ENCODE assay signal across 19 cellular contexts in the genomic region with DNA sequence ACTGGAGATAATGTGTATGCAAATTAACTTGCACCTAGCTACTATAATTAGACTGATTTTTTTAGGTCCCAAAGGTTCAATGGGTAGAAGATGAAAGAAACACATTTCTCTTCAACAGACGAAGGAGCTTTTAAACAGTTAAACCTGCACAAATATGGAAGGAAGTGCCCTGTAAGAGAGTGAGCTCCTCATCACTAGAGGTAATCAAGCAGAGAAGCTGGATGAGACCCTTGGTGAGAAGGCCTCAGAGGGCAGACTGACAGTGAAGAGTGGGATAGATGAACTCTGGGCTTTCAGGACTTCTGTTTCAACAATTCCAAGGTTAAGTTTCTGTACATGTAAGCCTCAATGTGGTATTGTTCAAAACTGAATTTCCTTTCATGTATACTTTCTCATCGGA. TPM values are rescaled to one million over a fixed set of nuclear protein-coding genes. Genes with fewer than 3 reads are reported as not detected.
"Had no signal": no experiment of that assay in that cellular context is flagged by ENCODE, and none has a peak within 500 bp of the region (broad histone marks: within the 10 kb centered on the region; RNA-seq: fewer than 3 reads in every experiment).

No MANE protein-coding gene starts in this region.

- H3K4me1 Mint-ChIP-seq: activated naive CD8-positive, alpha-beta T cell treated with anti-CD3 and anti-CD28 coated beads for 36 hours; immature natural killer cell; memory B cell had no signal

- H3K27me3 Mint-ChIP-seq: type B pancreatic cell had no signal

- H3K4me3 Mint-ChIP-seq: activated CD4-positive, alpha-beta T cell treated with anti-CD3 and anti-CD28 coated beads, Interleukin-2, amount 10 ng/mL, durations not matched to agents 24 days and 14 days; activated naive CD8-positive, alpha-beta T cell treated with anti-CD3 and anti-CD28 coated beads for 36 hours; immature natural killer cell; memory B cell; naive thymus-derived CD4-positive, alpha-beta T cell; type B pancreatic cell had no signal

- DNase-seq: activated CD4-positive, alpha-beta T cell treated with anti-CD3 and anti-CD28 coated beads, Interleukin-2, amount 10 ng/mL, durations not matched to agents 24 days and 14 days; activated CD4-positive, CD25-positive, alpha-beta regulatory T cell; activated CD8-positive, alpha-beta memory T cell treated with anti-CD3 and anti-CD28 coated beads for 24 hours; activated naive CD8-positive, alpha-beta T cell treated with anti-CD3 and anti-CD28 coated beads for 36 hours; amygdala; glutamatergic neuron; immature natural killer cell; left colon; naive thymus-derived CD4-positive, alpha-beta T cell; pancreas; SJCRH30; stimulated activated CD4-positive, alpha-beta T cell treated with anti-CD3 and anti-CD28 coated beads, Interleukin-4, amount 100 ng/mL, for 24 hours; stimulated activated naive CD4-positive, alpha-beta T cell; T-helper 2 cell had no signal

- H3K9me3 Mint-ChIP-seq: activated CD4-positive, alpha-beta T cell treated with anti-CD3 and anti-CD28 coated beads, Interleukin-2, amount 10 ng/mL, durations not matched to agents 24 days and 14 days; activated naive CD8-positive, alpha-beta T cell treated with anti-CD3 and anti-CD28 coated beads for 36 hours; immature natural killer cell; memory B cell; naive thymus-derived CD4-positive, alpha-beta T cell; type B pancreatic cell had no signal

- H3K36me3 Mint-ChIP-seq: activated naive CD8-positive, alpha-beta T cell treated with anti-CD3 and anti-CD28 coated beads for 36 hours; immature natural killer cell; memory B cell; naive thymus-derived CD4-positive, alpha-beta T cell; type B pancreatic cell had no signal

- H3K36me3 ChIP-seq: esophagus muscularis mucosa, pancreas, SJCRH30 had no signal

- H3K4me3 ChIP-seq: esophagus muscularis mucosa, mucosa of descending colon, pancreas, SJCRH30, skin epidermis had no signal

- H3K27ac Mint-ChIP-seq: activated CD4-positive, alpha-beta T cell treated with anti-CD3 and anti-CD28 coated beads, Interleukin-2, amount 10 ng/mL, durations not matched to agents 24 days and 14 days; activated naive CD8-positive, alpha-beta T cell treated with anti-CD3 and anti-CD28 coated beads for 36 hours; immature natural killer cell; memory B cell; naive thymus-derived CD4-positive, alpha-beta T cell had no signal

- H3K9me3 ChIP-seq: esophagus muscularis mucosa, mucosa of descending colon, pancreas, SJCRH30 had no signal

- H3K27ac ChIP-seq: SJCRH30 had no signal

- ATAC-seq: left colon; mucosa of descending colon; naive thymus-derived CD4-positive, alpha-beta T cell had no signal

- H3K27me3 ChIP-seq: esophagus muscularis mucosa, pancreas had no signal

RNA-seq across cellular contexts. Expression of gene PTPN3, which starts 23.2 kb away (rescaled TPM):
- polyA plus RNA-seq: immature natural killer cell; naive thymus-derived CD4-positive, alpha-beta T cell had no signal
